In the genomic region with DNA sequence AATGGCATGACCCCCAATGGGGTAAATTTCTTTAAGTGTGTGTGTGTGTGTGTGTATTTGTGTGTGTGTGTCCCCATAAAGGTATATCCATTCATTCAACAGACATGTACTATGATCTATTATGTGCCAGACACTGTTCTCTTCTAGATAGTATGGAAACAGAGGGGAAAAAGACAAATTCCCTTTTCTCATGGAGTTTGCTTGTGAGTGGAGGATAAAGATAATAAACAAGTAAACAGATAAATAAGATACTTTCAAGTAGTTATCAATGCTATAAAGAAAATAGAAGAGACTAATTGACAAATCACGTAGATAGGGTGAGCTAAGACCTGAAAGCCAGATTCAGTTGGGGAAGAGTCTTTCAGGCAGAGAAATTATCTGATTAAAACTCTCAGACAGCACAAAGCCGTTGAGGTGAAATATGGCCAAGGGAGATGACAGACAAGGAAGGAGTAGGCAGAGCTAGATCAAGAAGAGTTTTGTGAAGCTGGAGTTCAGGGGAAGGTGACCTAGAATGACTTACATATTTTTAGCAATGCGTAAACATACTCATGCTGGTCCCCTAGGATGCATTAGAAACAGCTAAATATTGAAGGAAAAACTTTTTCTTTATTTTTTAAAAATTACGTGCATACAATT, we compare ENCODE assay signal across 36 cellular contexts.
"Had no signal": no experiment of that assay in that cellular context is flagged by ENCODE, and none has a peak within 500 bp of the region (broad histone marks: within the 10 kb centered on the region; RNA-seq: fewer than 3 reads in every experiment).

No MANE protein-coding gene starts in this region.

- H3K4me2 ChIP-seq: PC-9 had no signal

- H3K9me3 ChIP-seq: MG63 had no signal

- DNase-seq: activated CD4-positive, alpha-beta memory T cell treated with anti-CD3 and anti-CD28 coated beads, Interleukin-2, amount 10 ng/mL, durations not matched to agents 7 days and 5 days; activated CD4-positive, alpha-beta T cell treated with anti-CD3 and anti-CD28 coated beads for 1 hour; activated CD4-positive, alpha-beta T cell treated with anti-CD3 and anti-CD28 coated beads for 48 hours; activated CD4-positive, CD25-positive, alpha-beta regulatory T cell; activated CD8-positive, alpha-beta memory T cell treated with anti-CD3 and anti-CD28 coated beads for 24 hours; activated CD8-positive, alpha-beta memory T cell treated with anti-CD3 and anti-CD28 coated beads, Interleukin-2, amount 10 ng/mL, durations not matched to agents 7 days and 5 days; activated CD8-positive, alpha-beta memory T cell treated with anti-CD3 and anti-CD28 coated beads, Interleukin-2, amount 50 U/mL, for 48 hours; activated effector memory CD4-positive, alpha-beta T cell treated with Interleukin-2 at 50 U/mL for 16 hours; activated naive CD4-positive, alpha-beta T cell treated with anti-CD3 and anti-CD28 coated beads, Interleukin-2, amount 10 ng/mL, durations not matched to agents 7 days and 5 days; activated naive CD8-positive, alpha-beta T cell treated with anti-CD3 and anti-CD28 coated beads, Interleukin-2, amount 50 U/mL, for 24 hours; activated T-cell treated with anti-CD3 and anti-CD28 coated beads, Interleukin-2, amount 50 U/mL, for 48 hours; anterior cingulate cortex; Kasumi-1; KG1; MG63; NCI-H1048; NCI-H1105 treated with DMSO at 0.1 percent for 48 hours; NCI-H1436; NCI-H1694; NCI-H1930; NCI-H2081 treated with DMSO at 0.1 percent for 48 hours; NCI-H226; NCI-H446 treated with DMSO at 0.1 percent for 48 hours; NCI-H524; NCI-H69; NK-92 treated with Interleukin-12 subunit alpha and Interleukin-12 subunit beta, amount 100 ng/mL, for 24 hours; PC-9; SIG-M5; T-cell; T-helper 17 cell had no signal

- FAIRE-seq: bronchial epithelial cell, RCC 7860 had no signal

- H3K4me3 ChIP-seq: MG63, PC-9 had no signal

- H3K27ac ChIP-seq: PC-9, RWPE1, VCaP had no signal

- H3K27me3 ChIP-seq: MG63 had no signal

- ATAC-seq: activated CD8-positive, alpha-beta memory T cell treated with anti-CD3 and anti-CD28 coated beads, Interleukin-2, amount 10 ng/mL, durations not matched to agents 7 days and 5 days; activated naive CD8-positive, alpha-beta T cell treated with anti-CD3 and anti-CD28 coated beads, Interleukin-2, amount 50 U/mL, for 24 hours; Right ventricle myocardium inferior; SK-N-SH treated with all-trans-retinoic acid at 6 μM for 48 hours; T-cell; T-helper 17 cell had no signal

- H2AFZ ChIP-seq: PC-9 had no signal

- H3K36me3 ChIP-seq: MG63 had no signal
